Comparison of ENCODE assay signal across 33 cellular contexts in the genomic region with DNA sequence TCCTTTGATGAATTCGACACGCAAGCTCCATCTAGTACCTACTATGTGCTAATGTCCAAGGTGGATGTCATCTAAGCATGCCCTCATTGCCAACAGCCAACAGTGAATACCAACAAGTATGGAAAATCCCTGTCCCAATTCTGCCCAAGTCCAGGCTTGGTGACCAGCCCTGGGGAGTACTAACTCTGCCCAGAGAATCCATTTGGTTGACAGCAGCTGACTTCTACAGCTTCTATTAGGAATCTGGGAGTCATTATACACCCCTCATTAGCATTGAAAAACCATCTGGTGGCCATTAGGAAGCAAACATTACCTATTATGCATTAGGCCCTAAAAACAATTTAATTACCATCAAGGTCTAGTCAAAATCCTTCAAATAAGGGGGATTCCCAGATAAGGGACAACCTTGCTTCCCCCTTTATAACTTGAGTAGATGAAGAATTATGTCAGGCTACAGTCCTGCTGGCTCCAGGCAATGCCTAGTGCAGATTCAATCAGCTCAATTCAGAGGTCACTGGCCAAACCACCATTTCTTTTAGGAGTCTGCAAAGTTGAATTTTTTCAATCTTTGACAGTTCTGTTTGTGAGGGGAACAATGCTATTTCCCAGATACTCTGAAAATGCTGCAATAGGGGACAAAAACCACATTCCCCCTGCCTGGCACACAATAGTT.
"Had no signal": no experiment of that assay in that cellular context is flagged by ENCODE, and none has a peak within 500 bp of the region (broad histone marks: within the 10 kb centered on the region; RNA-seq: fewer than 3 reads in every experiment).

No MANE protein-coding gene starts in this region.

- H3K4me1 ChIP-seq: adrenal gland, body of pancreas, breast epithelium, colonic mucosa, esophagus muscularis mucosa had no signal

- H3K9me3 ChIP-seq: adrenal gland, body of pancreas, breast epithelium, colonic mucosa had no signal

- H3K4me3 Mint-ChIP-seq: activated B cell treated with CpG ODN at 0.5 μM for 24 hours; activated CD8-positive, alpha-beta T cell treated with anti-CD3 and anti-CD28 coated beads for 36 hours; activated naive CD4-positive, alpha-beta T cell treated with anti-CD3 and anti-CD28 coated beads for 36 hours; activated naive CD4-positive, alpha-beta T cell treated with anti-CD3 and anti-CD28 coated beads, Interleukin-2, amount 50 U/mL, for 24 hours; activated naive CD8-positive, alpha-beta T cell treated with anti-CD3 and anti-CD28 coated beads for 36 hours; activated naive CD8-positive, alpha-beta T cell treated with anti-CD3 and anti-CD28 coated beads, Interleukin-2, amount 50 U/mL, for 24 hours; activated T-cell treated with anti-CD3 and anti-CD28 coated beads, Interleukin-2, amount 50 U/mL, for 4 hours; activated T-helper 17 cell treated with anti-CD3 and anti-CD28 coated beads, Interleukin-2, amount 50 U/mL, for 72 hours; T-helper 17 cell; T-helper 2 cell treated with Interferon-gamma antibody and Interleukin-4, amounts not matched to agents 5 μg/mL and 100 μg/mL, for 36 hours had no signal

- H3K27ac Mint-ChIP-seq: activated B cell treated with CpG ODN at 0.5 μM for 24 hours; activated CD8-positive, alpha-beta T cell treated with anti-CD3 and anti-CD28 coated beads for 36 hours; activated naive CD4-positive, alpha-beta T cell treated with anti-CD3 and anti-CD28 coated beads for 36 hours; activated naive CD4-positive, alpha-beta T cell treated with anti-CD3 and anti-CD28 coated beads, Interleukin-2, amount 50 U/mL, for 24 hours; activated naive CD8-positive, alpha-beta T cell treated with anti-CD3 and anti-CD28 coated beads for 36 hours; activated naive CD8-positive, alpha-beta T cell treated with anti-CD3 and anti-CD28 coated beads, Interleukin-2, amount 50 U/mL, for 24 hours; activated T-helper 17 cell treated with anti-CD3 and anti-CD28 coated beads, Interleukin-2, amount 50 U/mL, for 72 hours; T-helper 17 cell; T-helper 2 cell treated with Interferon-gamma antibody and Interleukin-4, amounts not matched to agents 5 μg/mL and 100 μg/mL, for 36 hours had no signal

- ATAC-seq: activated CD4-positive, CD25-positive, alpha-beta regulatory T cell treated with anti-CD3 and anti-CD28 coated beads, Interleukin-2, amount 50 U/mL, for 24 hours; activated CD8-positive, alpha-beta T cell treated with anti-CD3 and anti-CD28 coated beads for 36 hours; activated naive CD8-positive, alpha-beta T cell treated with anti-CD3 and anti-CD28 coated beads, Interleukin-2, amount 50 U/mL, for 24 hours; activated T-cell treated with anti-CD3 and anti-CD28 coated beads, Interleukin-2, amount 50 U/mL, for 4 hours; activated T-helper 17 cell treated with anti-CD3 and anti-CD28 coated beads, Interleukin-2, amount 50 U/mL, for 72 hours; body of pancreas; T-helper 17 cell had no signal

- H3K36me3 Mint-ChIP-seq: activated naive CD4-positive, alpha-beta T cell treated with anti-CD3 and anti-CD28 coated beads, Interleukin-2, amount 50 U/mL, for 24 hours; activated naive CD8-positive, alpha-beta T cell treated with anti-CD3 and anti-CD28 coated beads for 36 hours had no signal

- H3K4me1 Mint-ChIP-seq: activated B cell treated with CpG ODN at 0.5 μM for 24 hours; activated naive CD4-positive, alpha-beta T cell treated with anti-CD3 and anti-CD28 coated beads, Interleukin-2, amount 50 U/mL, for 24 hours; activated naive CD8-positive, alpha-beta T cell treated with anti-CD3 and anti-CD28 coated beads for 36 hours; activated naive CD8-positive, alpha-beta T cell treated with anti-CD3 and anti-CD28 coated beads, Interleukin-2, amount 50 U/mL, for 24 hours; activated T-helper 17 cell treated with anti-CD3 and anti-CD28 coated beads, Interleukin-2, amount 50 U/mL, for 72 hours; T-helper 17 cell had no signal

- DNase-seq: activated B cell treated with CpG ODN at 0.5 μM for 24 hours; activated CD4-positive, alpha-beta T cell treated with anti-CD3 and anti-CD28 coated beads for 48 hours; activated CD4-positive, alpha-beta T cell treated with anti-CD3 and anti-CD28 coated beads, Interleukin-2, amount 50 U/mL, for 1 hour; activated CD4-positive, alpha-beta T cell treated with anti-CD3 and anti-CD28 coated beads, Interleukin-2, amount 50 U/mL, for 48 hours; activated CD8-positive, alpha-beta memory T cell treated with anti-CD3 and anti-CD28 coated beads for 24 hours; activated CD8-positive, alpha-beta T cell treated with anti-CD3 and anti-CD28 coated beads for 36 hours; activated effector memory CD4-positive, alpha-beta T cell treated with anti-CD3 and anti-CD28 coated beads, Interleukin-2, amount 50 U/mL, for 16 hours; activated naive CD4-positive, alpha-beta T cell treated with anti-CD3 and anti-CD28 coated beads for 36 hours; activated naive CD8-positive, alpha-beta T cell treated with anti-CD3 and anti-CD28 coated beads for 36 hours; activated naive CD8-positive, alpha-beta T cell treated with anti-CD3 and anti-CD28 coated beads, Interleukin-2, amount 50 U/mL, for 24 hours; activated T-cell treated with anti-CD3 and anti-CD28 coated beads, Interleukin-2, amount 50 U/mL, for 4 hours; adrenal gland; amygdala; aorta; body of pancreas; central memory CD4-positive, alpha-beta T cell; cerebellar nuclear complex; colonic mucosa; effector CD8-positive, alpha-beta T cell; erythroblast; foreskin fibroblast; head of caudate nucleus; hippocampal formation; T-helper 17 cell; T1000; WERI-Rb-1 had no signal

- H3K36me3 ChIP-seq: adrenal gland, breast epithelium, cardiac muscle cell, colonic mucosa, esophagus muscularis mucosa, WERI-Rb-1 had no signal

- H3K27ac ChIP-seq: adrenal gland, body of pancreas, cardiac muscle cell, colonic mucosa, esophagus muscularis mucosa, WERI-Rb-1 had no signal

- H3K4me3 ChIP-seq: adrenal gland, body of pancreas, breast epithelium, cardiac muscle cell, colonic mucosa, esophagus muscularis mucosa had no signal

- H3K27me3 ChIP-seq: adrenal gland, body of pancreas, breast epithelium, cardiac muscle cell, colonic mucosa, esophagus muscularis mucosa had no signal

- H3K27me3 Mint-ChIP-seq: activated B cell treated with CpG ODN at 0.5 μM for 24 hours; activated naive CD8-positive, alpha-beta T cell treated with anti-CD3 and anti-CD28 coated beads for 36 hours; activated naive CD8-positive, alpha-beta T cell treated with anti-CD3 and anti-CD28 coated beads, Interleukin-2, amount 50 U/mL, for 24 hours; activated T-helper 17 cell treated with anti-CD3 and anti-CD28 coated beads, Interleukin-2, amount 50 U/mL, for 72 hours; T-helper 17 cell had no signal

- H3K9me3 Mint-ChIP-seq: activated CD8-positive, alpha-beta T cell treated with anti-CD3 and anti-CD28 coated beads for 36 hours; activated naive CD4-positive, alpha-beta T cell treated with anti-CD3 and anti-CD28 coated beads for 36 hours; activated naive CD4-positive, alpha-beta T cell treated with anti-CD3 and anti-CD28 coated beads, Interleukin-2, amount 50 U/mL, for 24 hours; activated naive CD8-positive, alpha-beta T cell treated with anti-CD3 and anti-CD28 coated beads for 36 hours; activated T-cell treated with anti-CD3 and anti-CD28 coated beads, Interleukin-2, amount 50 U/mL, for 4 hours; activated T-helper 17 cell treated with anti-CD3 and anti-CD28 coated beads, Interleukin-2, amount 50 U/mL, for 72 hours; T-helper 2 cell treated with Interferon-gamma antibody and Interleukin-4, amounts not matched to agents 5 μg/mL and 100 μg/mL, for 36 hours had no signal
